In genomic region chr7:98284335-98285036, GRCh38 we compare ENCODE assay signal across 8 cellular contexts. TPM values are rescaled to one million over a fixed set of nuclear protein-coding genes. Genes with fewer than 3 reads are reported as not detected.
DNase-seq lines count a peak whose midpoint lies in the region; ATAC-seq, FAIRE-seq and TF ChIP-seq lines count a peak whose summit lies in the region.

No MANE protein-coding gene starts in this region.

- TF ChIP-seq CTCF in WI38 (IDR thresholded peaks at IDR 0.05; ENCODE audit: low read depth, low read length) (no peak), pancreas (IDR thresholded peaks at IDR 0.05) (no peak)

- intact Hi-C loops in head of caudate nucleus (cut with DNase I) (loop anchor here (10.0 kb wide), 1 partner anchor 590 kb away; the partner anchor contains the start of genes TMEM130 and TRRAP), pancreas (cut with DNase I) (no loop called here)

- H3K27ac ChIP-seq in pancreas, result peak overlapping the region; percentile 67 to 95 (median 92)

- no peaks in the 10 kb centered on the region for H3K27me3 ChIP-seq in pancreas

- DNase-seq in HCEC 1CT (peak; percentile 55), head of caudate nucleus (peak in 29 of 42 donors; percentile 14 to 70 (median 44)), pancreas (peak; percentile 80 to 91 (median 84)), GM19239 (ENCODE audit: insufficient read length, low spot score) (no peak), NCI-H1436 (lab: John Stamatoyannopoulos, UW) (no peak), NCI-H146 (lab: John Stamatoyannopoulos, UW) (no peak)

- ATAC-seq in pancreas, result peak; percentile 23 to 42 (median 40)
- ATAC-seq in GM18511 (IDR thresholded peaks at IDR 0.05; ENCODE audit: unreplicated experiment), result no peak

- H3K36me3 ChIP-seq in pancreas, result no peaks in the 10 kb centered on the region

- H3K4me1 ChIP-seq in pancreas, result peaks cover 41 to 61% (median 42%) of the 10 kb centered on the region in 3 donors

- FAIRE-seq in pancreas (lab: Jason Lieb, UNC), result no peak
- no peak for FAIRE-seq in GM19239 (lab: Jason Lieb, UNC)

- WGBS in pancreas, 2 donors, result 6 to 9% methylated on average over 20 of the region's 20 CpGs

- H3K9me3 ChIP-seq in pancreas, result no peaks in the 10 kb centered on the region

- peak overlapping the region; percentile 89 for H3K4me3 ChIP-seq in WI38 (ENCODE audit: low read depth, low read length)
- peak overlapping the region; percentile 18 to 98 (median 86) for H3K4me3 ChIP-seq in pancreas

RNA-seq across cellular contexts. Expression of gene BRI3, which starts 3.0 kb away (rescaled TPM):
- total RNA-seq in pancreas, result 100 to 1,000 TPM in 5 of 6 donors, 10 to 100 TPM in 1; 88.0 to 122 (median 118) TPM
- polyA plus RNA-seq in pancreas, result 100 to 1,000 TPM; 106 to 107 TPM

RNA-seq across cellular contexts. Expression of gene TECPR1, which starts 32.5 kb away (rescaled TPM):
- 10 to 100 TPM; 12.5 to 26.3 (median 20.0) TPM for total RNA-seq in pancreas
- polyA plus RNA-seq in pancreas, result 10 to 100 TPM; 16.2 to 36.3 TPM

Comparison
In these comparisons a context has a peak if more than half of its experiments do, and no peak if none do; other contexts are left out.
1. DNase-seq: peak in HCEC 1CT (single experiment), head of caudate nucleus (29 of 42) and pancreas (6 of 6); none in GM19239 (single experiment), NCI-H1436 (single experiment) and NCI-H146 (single experiment).